8 cellular contexts compared by ENCODE assay signal in genomic region chr5:57383093-57383861, GRCh38.
DNase-seq lines count a peak whose midpoint lies in the region; ATAC-seq and TF ChIP-seq lines count a peak whose summit lies in the region.

No MANE protein-coding gene starts in this region.

- H3K79me2 ChIP-seq in DND-41 (ENCODE audit: insufficient read depth, low read length) (no peaks in the 10 kb centered on the region), OCI-LY7 (ENCODE audit: insufficient read depth, low read depth, low read length) (no peaks in the 10 kb centered on the region), mammary epithelial cell (ENCODE audit: insufficient read depth, low read length) (no peaks in the 10 kb centered on the region)

- ATAC-seq in DND-41 (ENCODE audit: insufficient read depth, low read depth): peak; percentile 90
- ATAC-seq in GM18502 (IDR thresholded peaks at IDR 0.05; ENCODE audit: poor library complexity, unreplicated experiment): no peak

- 33% methylated on average over 9 of the region's 9 CpGs for WGBS in mammary epithelial cell (ENCODE audit: low coverage, missing lambda C conversion rate)

- H3K4me2 ChIP-seq in DND-41 (ENCODE audit: insufficient read depth, low read length) (peak overlapping the region; percentile 57), OCI-LY7 (ENCODE audit: low read length) (peak overlapping the region; percentile 6; the same call in 1 of the 2 replicates), mammary epithelial cell (ENCODE audit: insufficient read depth, low read depth, low read length) (peak overlapping the region; percentile 52)

- CTCF ChIA-PET in OCI-LY7 (lab: Charles Lee; ENCODE audit: unreplicated experiment): no interaction called here
- CTCF ChIA-PET in mammary epithelial cell (lab: Charles Lee; ENCODE audit: low non-redundant PET): interaction anchor here (0.6 kb wide), 1 partner anchor 84 kb away, joined by 3 read pairs; no protein-coding TSS in a partner anchor

- H3K4me1 Mint-ChIP-seq in neural crest cell: no peaks in the 10 kb centered on the region

- DNase-seq in DND-41 (peak; percentile 85), OCI-LY7 (ENCODE audit: low spot score) (peak; percentile 24), mammary epithelial cell (peak; percentile 75), neural crest cell (ENCODE audit: low read depth, low spot score) (no peak), dorsolateral prefrontal cortex (no peak), NCI-H2107 treated with DMSO at 0.1 percent for 48 hours (lab: John Stamatoyannopoulos, UW; ENCODE audit: unreplicated experiment) (no peak), head of caudate nucleus (no peak)

- BruUV-seq in OCI-LY7 (replicated peaks; lab: Mats Ljungman, UMichigan) (no TSS peak), mammary epithelial cell (replicated peaks; lab: Mats Ljungman, UMichigan) (no TSS peak)

- H3K9ac ChIP-seq in DND-41 (ENCODE audit: low read depth, low read length) (peak overlapping the region; percentile 56), mammary epithelial cell (ENCODE audit: insufficient read depth, low read length) (no peak overlapping the region)

- H3K36me3 Mint-ChIP-seq in neural crest cell (ENCODE audit: low read depth): no peaks in the 10 kb centered on the region

- no peaks in the 10 kb centered on the region for H3K9me3 Mint-ChIP-seq in neural crest cell

- intact Hi-C loops in OCI-LY7 (cut with micrococcal nuclease; ENCODE audit: unreplicated experiment) (no loop called here), mammary epithelial cell (cut with micrococcal nuclease) (no loop called here), dorsolateral prefrontal cortex (cut with DNase I) (no loop called here), head of caudate nucleus (cut with DNase I) (no loop called here)

- H3K9me2 ChIP-seq in OCI-LY7 (ENCODE audit: insufficient read depth, low read length): no peaks in the 10 kb centered on the region

- dilution Hi-C loops in mammary epithelial cell (cut with HindIII; ENCODE audit: low sequenced_read_pairs): no loop called here

- H3K9me3 ChIP-seq in DND-41 (ENCODE audit: insufficient read depth, low read length, severe bottlenecking) (no peaks in the 10 kb centered on the region), OCI-LY7 (ENCODE audit: low read length) (no peaks in the 10 kb centered on the region), mammary epithelial cell (replicated peaks; ENCODE audit: insufficient read depth, low read length) (no peaks in the 10 kb centered on the region)

- H3K27ac ChIP-seq in DND-41 (ENCODE audit: low read length): peak overlapping the region; percentile 93
- no peak overlapping the region for H3K27ac ChIP-seq in OCI-LY7 (ENCODE audit: low read depth, low read length, poor library complexity, severe bottlenecking)
- peak overlapping the region; percentile 36 for H3K27ac ChIP-seq in mammary epithelial cell (ENCODE audit: insufficient read depth, low read depth, low read length)
- H3K27ac ChIP-seq in dorsolateral prefrontal cortex: no peak overlapping the region

- H3K4me1 ChIP-seq in DND-41 (ENCODE audit: insufficient read depth, low read length) (peaks cover 38% of the 10 kb centered on the region), OCI-LY7 (ENCODE audit: insufficient read depth, low read length, poor library complexity, severe bottlenecking) (peaks cover 9% of the 10 kb centered on the region), mammary epithelial cell (ENCODE audit: insufficient read depth, low read length) (peaks cover 16% of the 10 kb centered on the region)

- no peak overlapping the region for H3K4me3 Mint-ChIP-seq in neural crest cell

- H3K27ac Mint-ChIP-seq in neural crest cell (ENCODE audit: unreplicated experiment): peak overlapping the region; percentile 7

- H4K20me1 ChIP-seq in DND-41 (ENCODE audit: insufficient read depth, low read length): no peaks in the 10 kb centered on the region
- H4K20me1 ChIP-seq in OCI-LY7 (ENCODE audit: insufficient read depth, low read length): no peaks in the 10 kb centered on the region
- no peaks in the 10 kb centered on the region for H4K20me1 ChIP-seq in mammary epithelial cell (ENCODE audit: insufficient read depth, low read length)

- H3K27me3 Mint-ChIP-seq in neural crest cell (ENCODE audit: low read depth): no peaks in the 10 kb centered on the region

- H3K27me3 ChIP-seq in DND-41 (ENCODE audit: insufficient read depth, low read length, poor library complexity): no peaks in the 10 kb centered on the region
- no peaks in the 10 kb centered on the region for H3K27me3 ChIP-seq in mammary epithelial cell (ENCODE audit: insufficient read depth, low read length)
- H3K27me3 ChIP-seq in dorsolateral prefrontal cortex: no peaks in the 10 kb centered on the region

- H3K4me3 ChIP-seq in DND-41 (ENCODE audit: low read depth in 1 of 2, low read length in 2 of 2) (peak overlapping the region in 1 of 2 experiments; percentile 6; a peak in 1 of 4 replicates), OCI-LY7 (ENCODE audit: low read depth, low read length, poor library complexity, severe bottlenecking) (no peak overlapping the region), mammary epithelial cell (replicated peaks in 1 of 3; ENCODE audit: insufficient read depth in 1 of 3, low read depth in 2 of 3, low read length in 3 of 3) (no peak overlapping the region), dorsolateral prefrontal cortex (no peak overlapping the region)

- POLR2A ChIA-PET in OCI-LY7 (lab: Charles Lee): interaction anchor here (0.5 to 0.8 kb wide), 2 partner anchors 14 to 80 kb away, joined by 3 to 4 read pairs; no protein-coding TSS in a partner anchor

- H2AFZ ChIP-seq in DND-41 (ENCODE audit: low read depth, low read length) (peak overlapping the region; percentile 72), OCI-LY7 (ENCODE audit: low read length) (peak overlapping the region; percentile 67), mammary epithelial cell (ENCODE audit: low read depth, low read length) (peak overlapping the region; percentile 53)

- no peaks in the 10 kb centered on the region for H3K36me3 ChIP-seq in DND-41 (ENCODE audit: insufficient read depth, low read length)
- no peaks in the 10 kb centered on the region for H3K36me3 ChIP-seq in OCI-LY7 (ENCODE audit: insufficient read depth, low read length)
- no peaks in the 10 kb centered on the region for H3K36me3 ChIP-seq in mammary epithelial cell (ENCODE audit: insufficient read depth, low read length)

- TF ChIP-seq CTCF in DND-41 (IDR thresholded peaks at IDR 0.05; ENCODE audit: borderline replicate concordance, extremely low read depth, low read length, poor library complexity, severe bottlenecking) (peak; percentile 73), OCI-LY7 (conservative IDR thresholded peaks at IDR 0.05; ENCODE audit: low read length) (no peak), mammary epithelial cell (conservative IDR thresholded peaks at IDR 0.05 in 1 of 2, IDR thresholded peaks at IDR 0.05 in 1 of 2; ENCODE audit: extremely low read depth in 1 of 2, insufficient read depth in 1 of 2, low read depth in 1 of 2, low read length in 2 of 2) (peak in 1 of 2 donors; percentile 32), neural crest cell (conservative IDR thresholded peaks at IDR 0.05) (no peak), dorsolateral prefrontal cortex (IDR thresholded peaks at IDR 0.05 in 54 of 56, conservative IDR thresholded peaks at IDR 0.05 in 2 of 56; ENCODE audit: low read depth in 1 of 56, partially characterized antibody in 56 of 56) (peak in 3 of 56 donors; percentile 7 to 15 (median 7))

- in situ Hi-C loops in mammary epithelial cell (cut with MboI; ENCODE audit: low sequenced_read_pairs in 2 of 2): no loop called here

Comparison
In these comparisons a context has a peak if more than half of its experiments do, and no peak if none do; other contexts are left out.
1. DNase-seq: peak in DND-41 (single experiment), OCI-LY7 (single experiment) and mammary epithelial cell (single experiment); none in neural crest cell (single experiment), dorsolateral prefrontal cortex (0 of 10), NCI-H2107 treated with DMSO at 0.1 percent for 48 hours (single experiment) and head of caudate nucleus (0 of 42).
2. H3K27ac ChIP-seq: peak in DND-41 (single experiment) and mammary epithelial cell (single experiment); none in OCI-LY7 (single experiment) and dorsolateral prefrontal cortex (0 of 59).
3. H3K4me2 ChIP-seq: peak in every context shown above with its lines; median percentile 57 in DND-41; 52 in mammary epithelial cell; 6 in OCI-LY7.
4. Peak in every context shown above with its lines, with median percentiles within 50 percentile points of each other: H2AFZ ChIP-seq.